ENCODE assay signal across 8 cellular contexts in genomic region chr6:31158863-31159855, GRCh38.
DNase-seq lines count a peak whose midpoint lies in the region; ATAC-seq and TF ChIP-seq lines count a peak whose summit lies in the region.

No MANE protein-coding gene starts in this region.

- H3K4me3 ChIP-seq in Loucy (ENCODE audit: low read length, poor library complexity, severe bottlenecking) = peak overlapping the region; percentile 89
- H3K4me3 ChIP-seq in iPS-18a (ENCODE audit: low read length) = peak overlapping the region; percentile 79

- H3K9ac ChIP-seq in Loucy (ENCODE audit: low read depth, low read length, poor library complexity, severe bottlenecking) (peak overlapping the region; percentile 88), iPS-18a (ENCODE audit: low read length) (peak overlapping the region; percentile 31)

- DNase-seq in stimulated activated CD4-positive, alpha-beta T cell treated with anti-CD3 and anti-CD28 coated beads, Interleukin-12 subunit alpha, Interleukin-12 subunit beta, amount 100 ng/mL, for 48 hours (ENCODE audit: low read depth in 2 of 3, low spot score in 1 of 3) = peak in 2 of 3 donors; percentile 9 to 18
- no peak for DNase-seq in stimulated activated CD4-positive, alpha-beta T cell treated with anti-CD3 and anti-CD28 coated beads, Interleukin-4, amount 100 ng/mL, for 4 hours
- peak; percentile 7 for DNase-seq in activated effector memory CD4-positive, alpha-beta T cell treated with Interleukin-2 at 50 U/mL for 16 hours

- H3K36me3 ChIP-seq in Loucy (ENCODE audit: insufficient read depth, low read length) = no peaks in the 10 kb centered on the region; the same call in 1 of the 2 replicates
- peaks cover 37% of the 10 kb centered on the region for H3K36me3 ChIP-seq in iPS-18a (ENCODE audit: control insufficient read depth, low read depth, low read length)

- H3K27me3 ChIP-seq in Loucy (ENCODE audit: insufficient read depth, low read length, poor library complexity, severe bottlenecking) = no peaks in the 10 kb centered on the region
- H3K27me3 ChIP-seq in iPS-18a (ENCODE audit: control insufficient read depth, insufficient read depth, low read length) = no peaks in the 10 kb centered on the region

- TF ChIP-seq CTCF in Loucy (conservative IDR thresholded peaks at IDR 0.05; ENCODE audit: low read length) = peak; percentile 31

- peak overlapping the region; percentile 89 for H2AFZ ChIP-seq in Loucy (ENCODE audit: low read length)

- H3K9me3 ChIP-seq in Loucy (ENCODE audit: insufficient read depth, low read depth, low read length) (no peaks in the 10 kb centered on the region), iPS-18a (ENCODE audit: control insufficient read depth, low read depth, low read length) (no peaks in the 10 kb centered on the region)

- peaks cover 57% of the 10 kb centered on the region for H3K79me2 ChIP-seq in Loucy (ENCODE audit: insufficient read depth, low read length)

- no peaks in the 10 kb centered on the region for H3K9me2 ChIP-seq in Loucy (replicated peaks; ENCODE audit: low read depth, low read length)

- no peaks in the 10 kb centered on the region for H3K9me3 Mint-ChIP-seq in stimulated activated memory B cell treated with anti-CD40 and anti-IgM and Interleukin-4, amounts not matched to agents 10 μg/mL and 1 μg/mL and 100 μg/mL, for 72 hours

- H3K4me1 ChIP-seq in Loucy (ENCODE audit: insufficient read depth, low read length, poor library complexity, severe bottlenecking) (peaks cover 45% of the 10 kb centered on the region), iPS-18a (ENCODE audit: control insufficient read depth, low read depth, low read length) (peaks cover 18% of the 10 kb centered on the region)

- H3K27ac ChIP-seq in iPS-18a (ENCODE audit: low read length) = no peak overlapping the region

- peak overlapping the region; percentile 85 for H3K4me3 Mint-ChIP-seq in stimulated activated memory B cell treated with anti-CD40 and anti-IgM and Interleukin-4, amounts not matched to agents 10 μg/mL and 1 μg/mL and 100 μg/mL, for 72 hours

- H3K36me3 Mint-ChIP-seq in stimulated activated memory B cell treated with anti-CD40 and anti-IgM and Interleukin-4, amounts not matched to agents 10 μg/mL and 1 μg/mL and 100 μg/mL, for 72 hours = peaks cover 26% of the 10 kb centered on the region

- H3F3A ChIP-seq in Loucy (ENCODE audit: low read depth) = no peaks in the 10 kb centered on the region

- H3K27ac Mint-ChIP-seq in stimulated activated memory B cell treated with anti-CD40 and anti-IgM and Interleukin-4, amounts not matched to agents 10 μg/mL and 1 μg/mL and 100 μg/mL, for 72 hours = peak overlapping the region; percentile 85

- H3K4me1 Mint-ChIP-seq in stimulated activated memory B cell treated with anti-CD40 and anti-IgM and Interleukin-4, amounts not matched to agents 10 μg/mL and 1 μg/mL and 100 μg/mL, for 72 hours = peaks cover 58% of the 10 kb centered on the region

- no peak for ATAC-seq in stimulated activated memory B cell treated with anti-CD40 and anti-IgM and Interleukin-4, amounts not matched to agents 10 μg/mL and 1 μg/mL and 100 μg/mL, for 72 hours
- ATAC-seq in HG03432 (IDR thresholded peaks at IDR 0.05; ENCODE audit: unreplicated experiment) = no peak
- no peak for ATAC-seq in GM21825 (IDR thresholded peaks at IDR 0.05; ENCODE audit: unreplicated experiment)

- no peaks in the 10 kb centered on the region for H3K27me3 Mint-ChIP-seq in stimulated activated memory B cell treated with anti-CD40 and anti-IgM and Interleukin-4, amounts not matched to agents 10 μg/mL and 1 μg/mL and 100 μg/mL, for 72 hours

- peaks cover 7% of the 10 kb centered on the region for H4K20me1 ChIP-seq in Loucy (ENCODE audit: insufficient read depth, low read length, poor library complexity, severe bottlenecking)

- peak overlapping the region; percentile 95 for H3K4me2 ChIP-seq in Loucy (ENCODE audit: low read depth, low read length, poor library complexity, severe bottlenecking)

Comparison
In these comparisons a context has a peak if more than half of its experiments do, and no peak if none do; other contexts are left out.
1. DNase-seq: peak in stimulated activated CD4-positive, alpha-beta T cell treated with anti-CD3 and anti-CD28 coated beads, Interleukin-12 subunit alpha, Interleukin-12 subunit beta, amount 100 ng/mL, for 48 hours (2 of 3) and activated effector memory CD4-positive, alpha-beta T cell treated with Interleukin-2 at 50 U/mL for 16 hours (single experiment); none in stimulated activated CD4-positive, alpha-beta T cell treated with anti-CD3 and anti-CD28 coated beads, Interleukin-4, amount 100 ng/mL, for 4 hours (0 of 2).